ENCODE assay signal across 12 cellular contexts in the genomic region with DNA sequence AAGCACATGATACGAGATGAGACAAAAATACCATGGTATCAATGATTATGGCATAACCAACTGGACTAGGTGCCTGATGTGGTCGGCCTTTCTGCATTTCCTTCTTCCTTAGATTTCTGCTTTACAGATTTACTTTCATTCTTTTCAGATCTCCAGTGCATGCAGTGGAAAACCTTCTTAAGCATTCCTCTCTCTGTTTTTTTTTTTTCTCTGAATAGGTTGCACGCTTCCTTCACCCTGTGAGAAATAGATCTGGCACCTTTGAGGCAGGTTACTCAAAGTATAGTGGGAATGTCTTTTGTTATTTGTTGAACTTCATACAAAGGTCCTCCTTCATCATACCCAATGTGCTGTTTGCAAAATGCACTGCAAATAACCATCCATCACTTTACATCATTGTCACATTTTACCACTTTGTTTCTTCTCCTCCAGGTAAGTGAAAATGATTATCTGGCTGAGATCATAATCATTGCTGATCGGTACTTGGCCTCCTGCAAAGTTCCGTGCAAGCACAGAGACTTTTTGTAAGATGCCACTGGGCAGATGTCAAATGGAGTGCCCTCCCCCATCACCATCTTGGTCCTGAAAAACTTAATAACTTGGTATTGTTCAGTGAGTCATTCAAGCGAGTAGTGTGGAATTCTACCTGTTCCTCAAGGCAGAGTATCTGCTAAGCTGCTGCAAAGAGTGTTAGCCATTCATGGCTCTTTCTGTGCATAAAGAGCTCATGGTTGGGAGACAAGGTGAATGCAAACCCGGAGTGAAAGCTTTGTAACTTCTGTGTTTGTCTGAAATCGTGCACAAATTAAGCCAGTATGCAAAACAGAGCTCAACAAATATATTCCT. TPM values are rescaled to one million over a fixed set of nuclear protein-coding genes. Genes with fewer than 3 reads are reported as not detected.
A peak's percentile ranks its signal among the peaks of the same experiment; 100 is the strongest.
DNase-seq lines count a peak whose midpoint lies in the region; ATAC-seq and TF ChIP-seq lines count a peak whose summit lies in the region.
"Had no signal": no experiment of that assay in that cellular context is flagged by ENCODE, and none has a peak within 500 bp of the region (broad histone marks: within the 10 kb centered on the region; RNA-seq: fewer than 3 reads in every experiment).

No MANE protein-coding gene starts in this region.

- peak overlapping the region; percentile 99 for H3K27ac Mint-ChIP-seq in memory B cell
- H3K27ac Mint-ChIP-seq: activated naive CD8-positive, alpha-beta T cell had no signal

- no peak overlapping the region for H3K27ac ChIP-seq in caudate nucleus (ENCODE audit: low read depth, low read length)
- H3K27ac ChIP-seq in esophagus muscularis mucosa (replicated peaks in 1 of 4) = no peak overlapping the region

- H3K9me3 Mint-ChIP-seq in memory B cell = peaks cover 2% of the 10 kb centered on the region

- H3K4me3 Mint-ChIP-seq in memory B cell = peak overlapping the region; percentile 61
- H3K4me3 Mint-ChIP-seq: activated naive CD8-positive, alpha-beta T cell had no signal

- no peaks in the 10 kb centered on the region for H3K4me1 ChIP-seq in esophagus muscularis mucosa

- peaks cover 0 to 8% (median 0%) of the 10 kb centered on the region in 4 donors for H3K9me3 ChIP-seq in esophagus muscularis mucosa

- TF ChIP-seq POLR2A in esophagus muscularis mucosa (IDR thresholded peaks at IDR 0.05; ENCODE audit: low read depth) = no peak

- H3K27me3 Mint-ChIP-seq in memory B cell = no peaks in the 10 kb centered on the region
- H3K27me3 Mint-ChIP-seq: activated naive CD8-positive, alpha-beta T cell had no signal

- H3K36me3 ChIP-seq in esophagus muscularis mucosa = no peaks in the 10 kb centered on the region

- TF ChIP-seq CTCF in esophagus muscularis mucosa (IDR thresholded peaks at IDR 0.05) = no peak

- H3K27me3 ChIP-seq in esophagus muscularis mucosa = no peaks in the 10 kb centered on the region

- no peak overlapping the region for H3K4me3 ChIP-seq in esophagus muscularis mucosa

- 84% methylated on average over 8 of the region's 8 CpGs for WGBS in esophagus muscularis mucosa

- POLR2A ChIA-PET in HEK293T (lab: Yijun Ruan, JAX) = no interaction called here

- peaks cover 2% of the 10 kb centered on the region for H3K36me3 Mint-ChIP-seq in memory B cell
- H3K36me3 Mint-ChIP-seq: activated naive CD8-positive, alpha-beta T cell had no signal

- ATAC-seq in GM18870 (IDR thresholded peaks at IDR 0.05; ENCODE audit: unreplicated experiment) (peak; percentile 51), GM21786 (IDR thresholded peaks at IDR 0.05; ENCODE audit: unreplicated experiment) (peak; percentile 45), HG03378 (IDR thresholded peaks at IDR 0.05; ENCODE audit: unreplicated experiment) (peak; percentile 40), memory B cell (ENCODE audit: low read depth) (peak; percentile 58), HG02571 (IDR thresholded peaks at IDR 0.05; ENCODE audit: unreplicated experiment) (no peak)

- intact Hi-C loops in esophagus muscularis mucosa (cut with DNase I) = no loop called here

- peak; percentile 11 to 13 for DNase-seq in memory B cell (ENCODE audit: low spot score in 2 of 2)
- DNase-seq in caudate nucleus (lab: John Stamatoyannopoulos, UW) = no peak
- DNase-seq in HEK293T (ENCODE audit: extremely low spot score) = no peak
- no peak for DNase-seq in esophagus muscularis mucosa (ENCODE audit: extremely low spot score)
- DNase-seq: activated CD4-positive, CD25-positive, alpha-beta regulatory T cell treated with anti-CD3 and anti-CD28 coated beads, Interleukin-2, amount 50 U/mL, for 72 hours; NCI-H1048 had no signal

- peaks cover 29% of the 10 kb centered on the region for H3K4me1 Mint-ChIP-seq in memory B cell

- TF ChIP-seq EP300 in esophagus muscularis mucosa (IDR thresholded peaks at IDR 0.05) = no peak

- CTCF ChIA-PET in HEK293T (lab: Yijun Ruan, JAX) = interaction anchor here (0.8 kb wide), 1 partner anchor 72 kb away, joined by 3 read pairs; no protein-coding TSS in a partner anchor

TF ChIP-seq in HEK293T, 16 proteins besides CTCF, POLR2A, EP300 and RAD21:
- TF ChIP-seq FOXA1 (IDR thresholded peaks at IDR 0.05) = no peak
- TF ChIP-seq NFRKB (IDR thresholded peaks at IDR 0.05) = no peak
- no peak for TF ChIP-seq ARNT (IDR thresholded peaks at IDR 0.05)
- TF ChIP-seq HDGF (IDR thresholded peaks at IDR 0.05; ENCODE audit: borderline replicate concordance) = no peak
- no peak for TF ChIP-seq ZNF384 (IDR thresholded peaks at IDR 0.05)
- TF ChIP-seq SUZ12 (IDR thresholded peaks at IDR 0.05) = no peak
- no peak for TF ChIP-seq BHLHE40 (IDR thresholded peaks at IDR 0.05; ENCODE audit: borderline replicate concordance)
- no peak for TF ChIP-seq CTBP1 (IDR thresholded peaks at IDR 0.05; ENCODE audit: borderline replicate concordance)
- no peak for TF ChIP-seq ELF4 (IDR thresholded peaks at IDR 0.05)
- no peak for TF ChIP-seq LEF1 (IDR thresholded peaks at IDR 0.05; ENCODE audit: borderline replicate concordance)
- no peak for TF ChIP-seq FOXM1 (IDR thresholded peaks at IDR 0.05; ENCODE audit: borderline replicate concordance)
- no peak for TF ChIP-seq L3MBTL2 (conservative IDR thresholded peaks at IDR 0.05)
- no peak for TF ChIP-seq FOXK2 (IDR thresholded peaks at IDR 0.05)
- TF ChIP-seq PKNOX1 (IDR thresholded peaks at IDR 0.05) = no peak
TF ChIP-seq in HEK293T: peak in this region for 0.

RNA-seq across cellular contexts. Expression of gene KLHL14, which starts 30.0 kb away (rescaled TPM):
- under 1 TPM in 3 of 4 donors, not detected in 1; 0.06 to 0.50 (median 0.26) TPM for total RNA-seq in esophagus muscularis mucosa
- total RNA-seq: RPMI7951 had no signal

Comparison
In these comparisons a context has a peak if more than half of its experiments do, and no peak if none do; other contexts are left out.
1. DNase-seq: peak in memory B cell (2 of 2); none in caudate nucleus (0 of 61), HEK293T (single experiment) and esophagus muscularis mucosa (single experiment).